Comparison of ENCODE assay signal across 20 cellular contexts in genomic region chr13:46404732-46405097, GRCh38. TPM values are rescaled to one million over a fixed set of nuclear protein-coding genes. Genes with fewer than 3 reads are reported as not detected.
DNase-seq lines count a peak whose midpoint lies in the region; ATAC-seq and TF ChIP-seq lines count a peak whose summit lies in the region.
"Had no signal": no experiment of that assay in that cellular context is flagged by ENCODE, and none has a peak within 500 bp of the region (broad histone marks: within the 10 kb centered on the region; RNA-seq: fewer than 3 reads in every experiment).

No MANE protein-coding gene starts in this region.

- no peaks in the 10 kb centered on the region for H3K27me3 Mint-ChIP-seq in endothelial cell (ENCODE audit: unreplicated experiment)
- H3K27me3 Mint-ChIP-seq: activated naive CD4-positive, alpha-beta T cell treated with anti-CD3 and anti-CD28 coated beads, Interleukin-2, amount 50 U/mL, for 24 hours; stimulated activated naive CD8-positive, alpha-beta T cell treated with anti-CD3 and anti-CD28 coated beads, Interleukin-15, amount 100 ng/mL, for 72 hours had no signal

- peaks cover 5% of the 10 kb centered on the region for H3K9me3 Mint-ChIP-seq in endothelial cell (ENCODE audit: unreplicated experiment)
- H3K9me3 Mint-ChIP-seq: activated naive CD4-positive, alpha-beta T cell treated with anti-CD3 and anti-CD28 coated beads, Interleukin-2, amount 50 U/mL, for 24 hours; activated T-cell treated with anti-CD3 and anti-CD28 coated beads, Interleukin-2, amount 50 U/mL, for 4 hours; effector memory CD8-positive, alpha-beta T cell had no signal

- H3K36me3 Mint-ChIP-seq in endothelial cell (ENCODE audit: low read depth, unreplicated experiment) = peaks cover 5% of the 10 kb centered on the region
- H3K36me3 Mint-ChIP-seq: activated naive CD4-positive, alpha-beta T cell treated with anti-CD3 and anti-CD28 coated beads, Interleukin-2, amount 50 U/mL, for 24 hours had no signal

- H3K4me1 Mint-ChIP-seq in endothelial cell (ENCODE audit: unreplicated experiment) = peaks cover 11% of the 10 kb centered on the region

- no peak for TF ChIP-seq CTCF in NB4 (IDR thresholded peaks at IDR 0.05; ENCODE audit: low read depth, low read length)
- no peak for TF ChIP-seq CTCF in endothelial cell (IDR thresholded peaks at IDR 0.05; ENCODE audit: unreplicated experiment)
- no peak for TF ChIP-seq CTCF in dorsolateral prefrontal cortex (IDR thresholded peaks at IDR 0.05 in 54 of 56, conservative IDR thresholded peaks at IDR 0.05 in 2 of 56; ENCODE audit: low read depth in 1 of 56, partially characterized antibody in 56 of 56)

- H3K27ac Mint-ChIP-seq in endothelial cell (ENCODE audit: unreplicated experiment) = peak overlapping the region; percentile 3
- H3K27ac Mint-ChIP-seq: activated naive CD4-positive, alpha-beta T cell treated with anti-CD3 and anti-CD28 coated beads, Interleukin-2, amount 50 U/mL, for 24 hours; stimulated activated naive CD8-positive, alpha-beta T cell treated with anti-CD3 and anti-CD28 coated beads, Interleukin-15, amount 100 ng/mL, for 72 hours had no signal

- no peak overlapping the region for H3K4me3 Mint-ChIP-seq in endothelial cell (ENCODE audit: unreplicated experiment)
- H3K4me3 Mint-ChIP-seq: activated naive CD4-positive, alpha-beta T cell treated with anti-CD3 and anti-CD28 coated beads, Interleukin-2, amount 50 U/mL, for 24 hours; activated T-cell treated with anti-CD3 and anti-CD28 coated beads, Interleukin-2, amount 50 U/mL, for 4 hours; effector memory CD8-positive, alpha-beta T cell; stimulated activated naive CD8-positive, alpha-beta T cell treated with anti-CD3 and anti-CD28 coated beads, Interleukin-15, amount 100 ng/mL, for 72 hours had no signal

- H3K27ac ChIP-seq in skeletal muscle tissue (ENCODE audit: low read depth, low read length) (peak overlapping the region; percentile 20), dorsolateral prefrontal cortex (peak overlapping the region in 5 of 59 donors; percentile 22 to 46 (median 30))
- H3K27ac ChIP-seq: ovary had no signal

- no peak overlapping the region for H3K9ac ChIP-seq in skeletal muscle tissue (ENCODE audit: low read depth in 1 of 3, low read length in 3 of 3)
- H3K9ac ChIP-seq: SK-N-SH had no signal

- TF ChIP-seq POLR2A in NB4 (IDR thresholded peaks at IDR 0.05; ENCODE audit: extremely low read depth, insufficient read length) = no peak

- no peaks in the 10 kb centered on the region for H3K9me3 ChIP-seq in skeletal muscle tissue (ENCODE audit: control insufficient read depth in 3 of 3, low read length in 3 of 3)
- H3K9me3 ChIP-seq: ovary, SK-N-SH had no signal

- peak overlapping the region; percentile 53 for H3K4me3 ChIP-seq in NB4 (ENCODE audit: low read depth, low read length)
- H3K4me3 ChIP-seq in skeletal muscle tissue (ENCODE audit: low read length in 3 of 3) = no peak overlapping the region
- H3K4me3 ChIP-seq in dorsolateral prefrontal cortex = no peak overlapping the region
- H3K4me3 ChIP-seq: ovary had no signal

- ATAC-seq in GM18873 (IDR thresholded peaks at IDR 0.05; ENCODE audit: low FRiP score, unreplicated experiment) (no peak), GM21529 (IDR thresholded peaks at IDR 0.05; ENCODE audit: unreplicated experiment) (no peak), GM21786 (IDR thresholded peaks at IDR 0.05; ENCODE audit: unreplicated experiment) (no peak)
- ATAC-seq: activated T-cell treated with anti-CD3 and anti-CD28 coated beads, Interleukin-2, amount 50 U/mL, for 4 hours had no signal

- DNase-seq in GF-D8 (lab: John Stamatoyannopoulos, UW) = peak; percentile 36
- DNase-seq in NB4 (ENCODE audit: low read depth) = peak; percentile 66
- no peak for DNase-seq in endothelial cell (ENCODE audit: low spot score)
- DNase-seq in dorsolateral prefrontal cortex = no peak
- DNase-seq: activated CD4-positive, CD25-positive, alpha-beta regulatory T cell treated with anti-CD3 and anti-CD28 coated beads, Interleukin-2, amount 50 U/mL, for 72 hours; activated T-cell treated with anti-CD3 and anti-CD28 coated beads, Interleukin-2, amount 50 U/mL, for 4 hours; effector memory CD8-positive, alpha-beta T cell; H7; NCI-H2029 treated with DMSO at 0.1 percent for 48 hours; ovary; SK-N-SH; stimulated activated CD4-positive, alpha-beta T cell treated with anti-CD3 and anti-CD28 coated beads, Interleukin-2, amount 100 ng/mL, for 48 hours; stimulated activated naive CD8-positive, alpha-beta T cell treated with anti-CD3 and anti-CD28 coated beads, Interleukin-15, amount 100 ng/mL, for 72 hours; T1000 had no signal

- H3K27me3 ChIP-seq in skeletal muscle tissue (ENCODE audit: control insufficient read depth in 3 of 3, insufficient read depth in 3 of 3, low read length in 3 of 3) (no peaks in the 10 kb centered on the region), dorsolateral prefrontal cortex (peaks cover 0 to 5% (median 0%) of the 10 kb centered on the region in 45 donors)
- H3K27me3 ChIP-seq: ovary had no signal

- H3K36me3 ChIP-seq in skeletal muscle tissue (ENCODE audit: control insufficient read depth in 3 of 3, insufficient read depth in 3 of 3, low read length in 3 of 3) = no peaks in the 10 kb centered on the region
- H3K36me3 ChIP-seq: ovary had no signal

- intact Hi-C loops in dorsolateral prefrontal cortex (cut with DNase I) = no loop called here

- H3K4me1 ChIP-seq in skeletal muscle tissue (ENCODE audit: control insufficient read depth in 3 of 3, insufficient read depth in 3 of 3, low read length in 3 of 3) = peaks cover 0 to 5% (median 0%) of the 10 kb centered on the region in 3 donors

RNA-seq across cellular contexts. Expression of gene RUBCNL, which starts 17.7 kb away (rescaled TPM):
- total RNA-seq in endothelial cell (ENCODE audit: unreplicated experiment) (0.31 TPM), skeletal muscle tissue (3.7 TPM), dorsolateral prefrontal cortex (10 to 100 TPM in 25 of 120 experiments, 1 to 10 TPM in 95; 2.7 to 14.6 (median 7.8) TPM)
- total RNA-seq: glomerular endothelial cell had no signal

Comparison
In these comparisons a context has a peak if more than half of its experiments do, and no peak if none do; other contexts are left out.
1. DNase-seq: peak in GF-D8 (single experiment) and NB4 (single experiment); none in endothelial cell (single experiment) and dorsolateral prefrontal cortex (0 of 10).